Comparison of ENCODE assay signal across 32 cellular contexts in the genomic region with DNA sequence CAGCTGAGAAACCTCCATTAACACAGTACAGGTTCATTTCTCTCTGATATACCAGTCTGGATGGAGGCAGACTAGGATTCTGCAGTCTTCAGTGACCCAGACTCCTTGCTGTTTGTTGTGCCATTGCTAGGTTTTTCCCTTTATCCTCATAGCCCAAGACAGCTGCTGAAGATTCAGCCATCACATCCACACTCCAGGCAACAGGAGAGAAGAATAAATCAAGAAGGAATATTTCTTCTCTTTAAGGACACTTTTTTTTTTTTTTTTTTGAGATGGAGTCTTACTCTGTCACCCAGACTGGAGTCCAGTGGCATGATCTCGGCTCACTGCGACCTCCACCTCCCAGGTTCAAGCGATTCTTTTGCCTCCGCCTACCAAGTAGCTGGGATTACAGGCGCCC. TPM values are rescaled to one million over a fixed set of nuclear protein-coding genes. Genes with fewer than 3 reads are reported as not detected.
"Had no signal": no experiment of that assay in that cellular context is flagged by ENCODE, and none has a peak within 500 bp of the region (broad histone marks: within the 10 kb centered on the region; RNA-seq: fewer than 3 reads in every experiment).

No MANE protein-coding gene starts in this region.

- H3K27me3 Mint-ChIP-seq: stimulated activated memory B cell treated with anti-CD40 and anti-IgM and Interleukin-4, amounts not matched to agents 10 μg/mL and 1 μg/mL and 100 μg/mL, for 72 hours; stimulated activated naive B cell treated with anti-CD40 and anti-IgM and Interleukin-4, amounts not matched to agents 10 μg/mL and 1 μg/mL and 100 μg/mL, for 72 hours; stimulated activated naive CD8-positive, alpha-beta T cell treated with anti-CD3 and anti-CD28 coated beads, Interleukin-15, amount 100 ng/mL, for 72 hours; stimulated activated naive CD8-positive, alpha-beta T cell treated with anti-CD3 and anti-CD28 coated beads, Interleukin-15, Interleukin-2, amounts not matched to agents 100 ng/mL and 50 ng/mL, for 24 hours; type B pancreatic cell had no signal

- DNase-seq: stimulated activated CD4-positive, alpha-beta T cell treated with anti-CD3 and anti-CD28 coated beads, Interleukin-2, amount 100 ng/mL, for 48 hours; stimulated activated CD4-positive, alpha-beta T cell treated with anti-CD3 and anti-CD28 coated beads, Interleukin-4, amount 100 ng/mL, for 1 hour; stimulated activated CD4-positive, alpha-beta T cell treated with anti-CD3 and anti-CD28 coated beads, Interleukin-4, amount 100 ng/mL, for 24 hours; stimulated activated CD4-positive, alpha-beta T cell treated with anti-CD3 and anti-CD28 coated beads, Interleukin-4, amount 100 ng/mL, for 4 hours; stimulated activated CD8-positive, alpha-beta memory T cell treated with anti-CD3 and anti-CD28 coated beads, Interleukin-4, amount 100 ng/mL, for 48 hours; stimulated activated naive B cell treated with anti-CD40 and anti-IgM and Interleukin-4, amounts not matched to agents 10 μg/mL and 1 μg/mL and 100 μg/mL, for 72 hours; stimulated activated naive CD4-positive, alpha-beta T cell; stimulated activated naive CD4-positive, alpha-beta T cell treated with Interleukin-2 at 50 U/mL for 16 hours; stimulated activated naive CD8-positive, alpha-beta T cell treated with anti-CD3 and anti-CD28 coated beads, Interleukin-15, amount 100 ng/mL, for 72 hours; stimulated activated naive CD8-positive, alpha-beta T cell treated with anti-CD3 and anti-CD28 coated beads, Interleukin-15, Interleukin-2, amounts not matched to agents 100 U/mL and 50 U/mL, for 24 hours; stomach; substantia nigra; testis; thyroid gland; tibial artery; transverse colon; upper lobe of left lung; upper lobe of right lung; uterus had no signal

- H3K4me1 ChIP-seq: stomach, suprapubic skin, testis, thyroid gland, tibial artery, tibial nerve, transverse colon, upper lobe of left lung, upper lobe of right lung, uterus, vagina had no signal

- H3K27me3 ChIP-seq: stomach, suprapubic skin, testis, thyroid gland, tibial artery, tibial nerve, transverse colon, upper lobe of left lung, upper lobe of right lung, uterus, vagina had no signal

- FAIRE-seq: urothelium cell line had no signal

- H3K27ac Mint-ChIP-seq: stimulated activated effector memory CD8-positive, alpha-beta T cell treated with anti-CD3 and anti-CD28 coated beads, Interleukin-12 subunit alpha, Interleukin-12 subunit beta, amount 100 ng/mL, for 72 hours; stimulated activated memory B cell treated with anti-CD40 and anti-IgM and Interleukin-4, amounts not matched to agents 10 μg/mL and 1 μg/mL and 100 μg/mL, for 72 hours; stimulated activated naive B cell treated with anti-CD40 and anti-IgM and Interleukin-4, amounts not matched to agents 10 μg/mL and 1 μg/mL and 100 μg/mL, for 72 hours; stimulated activated naive CD8-positive, alpha-beta T cell treated with anti-CD3 and anti-CD28 coated beads, Interleukin-15, Interleukin-2, amounts not matched to agents 100 ng/mL and 50 ng/mL, for 24 hours; type B pancreatic cell had no signal

- H3K36me3 ChIP-seq: uterus had no signal

- H3K4me3 ChIP-seq: stomach, suprapubic skin, testis, thoracic aorta, thyroid gland, tibial artery, tibial nerve, transverse colon, upper lobe of left lung, upper lobe of right lung, uterus, vagina had no signal

- ATAC-seq: stimulated activated effector memory CD8-positive, alpha-beta T cell treated with anti-CD3 and anti-CD28 coated beads, Interleukin-12 subunit alpha, Interleukin-12 subunit beta, amount 100 ng/mL, for 72 hours; stimulated activated memory B cell treated with anti-CD40 and anti-IgM and Interleukin-4, amounts not matched to agents 10 μg/mL and 1 μg/mL and 100 μg/mL, for 72 hours; stimulated activated naive B cell treated with anti-CD40 and anti-IgM and Interleukin-4, amounts not matched to agents 10 μg/mL and 1 μg/mL and 100 μg/mL, for 72 hours; stimulated activated naive CD8-positive, alpha-beta T cell treated with anti-CD3 and anti-CD28 coated beads, Interleukin-15, amount 100 ng/mL, for 72 hours; stimulated activated naive CD8-positive, alpha-beta T cell treated with anti-CD3 and anti-CD28 coated beads, Interleukin-15, Interleukin-2, amounts not matched to agents 100 U/mL and 50 U/mL, for 24 hours; upper lobe of right lung had no signal

- H3K9me3 ChIP-seq: stomach, suprapubic skin, testis, thoracic aorta, thyroid gland, tibial artery, tibial nerve, transverse colon, upper lobe of left lung, upper lobe of right lung, uterus, vagina had no signal

- H3K9me3 Mint-ChIP-seq: stimulated activated effector memory CD8-positive, alpha-beta T cell treated with anti-CD3 and anti-CD28 coated beads, Interleukin-12 subunit alpha, Interleukin-12 subunit beta, amount 100 ng/mL, for 72 hours; stimulated activated memory B cell treated with anti-CD40 and anti-IgM and Interleukin-4, amounts not matched to agents 10 μg/mL and 1 μg/mL and 100 μg/mL, for 72 hours; stimulated activated naive B cell treated with anti-CD40 and anti-IgM and Interleukin-4, amounts not matched to agents 10 μg/mL and 1 μg/mL and 100 μg/mL, for 72 hours; stimulated activated naive CD8-positive, alpha-beta T cell treated with anti-CD3 and anti-CD28 coated beads, Interleukin-15, amount 100 ng/mL, for 72 hours; stimulated activated naive CD8-positive, alpha-beta T cell treated with anti-CD3 and anti-CD28 coated beads, Interleukin-15, Interleukin-2, amounts not matched to agents 100 ng/mL and 50 ng/mL, for 24 hours; type B pancreatic cell had no signal

- H3K27ac ChIP-seq: stomach, suprapubic skin, testis, thoracic aorta, thyroid gland, tibial artery, tibial nerve, transverse colon, upper lobe of left lung, upper lobe of right lung, uterus, vagina had no signal

- H3K4me3 Mint-ChIP-seq: stimulated activated effector memory CD8-positive, alpha-beta T cell treated with anti-CD3 and anti-CD28 coated beads, Interleukin-12 subunit alpha, Interleukin-12 subunit beta, amount 100 ng/mL, for 72 hours; stimulated activated memory B cell treated with anti-CD40 and anti-IgM and Interleukin-4, amounts not matched to agents 10 μg/mL and 1 μg/mL and 100 μg/mL, for 72 hours; stimulated activated naive B cell treated with anti-CD40 and anti-IgM and Interleukin-4, amounts not matched to agents 10 μg/mL and 1 μg/mL and 100 μg/mL, for 72 hours; stimulated activated naive CD8-positive, alpha-beta T cell treated with anti-CD3 and anti-CD28 coated beads, Interleukin-15, amount 100 ng/mL, for 72 hours; stimulated activated naive CD8-positive, alpha-beta T cell treated with anti-CD3 and anti-CD28 coated beads, Interleukin-15, Interleukin-2, amounts not matched to agents 100 ng/mL and 50 ng/mL, for 24 hours; type B pancreatic cell had no signal

RNA-seq across cellular contexts. Expression of a gene that starts 23.6 kb away (rescaled TPM):
- total RNA-seq: thoracic aorta, urinary bladder, uterus, vagina had no signal

RNA-seq across cellular contexts. Expression of a gene that starts 27.4 kb away (rescaled TPM):
- total RNA-seq: stomach, subcutaneous adipose tissue, suprapubic skin, temporal lobe, testis, thoracic aorta, thyroid gland, tibial nerve, transverse colon, upper lobe of right lung, ureter, urinary bladder, uterus, vagina had no signal
- polyA plus RNA-seq: urinary bladder had no signal
